In genomic region chr11:86955111-86955673, GRCh38 we compare ENCODE assay signal across 8 cellular contexts. TPM values are rescaled to one million over a fixed set of nuclear protein-coding genes. Genes with fewer than 3 reads are reported as not detected.
DNase-seq lines count a peak whose midpoint lies in the region; ATAC-seq and TF ChIP-seq lines count a peak whose summit lies in the region.

FZD4 (minus strand) TSS chr11:86955395; CDS start chr11:86955085, 310 bp downstream.

- H2AFZ ChIP-seq in osteoblast (ENCODE audit: low read length), result peak within 1 kb of the TSS; percentile 97

- TF ChIP-seq POLR2A in vagina (IDR thresholded peaks at IDR 0.05), result peak in 1 of 2 donors; percentile 95

- 0 out of 2 replicates have a peak, but pooled peaks have one; percentile 6 for TF ChIP-seq EP300 in Ishikawa (IDR thresholded peaks at IDR 0.05; ENCODE audit: borderline replicate concordance)

- H3K4me2 ChIP-seq in osteoblast (ENCODE audit: insufficient read depth, low read length), result peak within 1 kb of the TSS; percentile 98

- H3K9me3 ChIP-seq in osteoblast (ENCODE audit: low read depth, low read length) (no peaks in the 10 kb centered on the region), vagina (no peaks in the 10 kb centered on the region)

- H3K27me3 ChIP-seq in osteoblast (ENCODE audit: insufficient read depth, low read length), result peaks cover 6% of the 10 kb centered on the region
- no peaks in the 10 kb centered on the region for H3K27me3 ChIP-seq in vagina

- intact Hi-C loops in Right ventricle myocardium superior (cut with DNase I), result loop anchor here (5.0 kb wide), 1 partner anchor 82 kb away; the partner anchor contains the start of gene TMEM135
- intact Hi-C loops in vagina (cut with DNase I), result loop anchor here (5.0 kb wide), 1 partner anchor 82 kb away; the partner anchor contains the start of gene TMEM135

- ATAC-seq in GM21825 (IDR thresholded peaks at IDR 0.05; ENCODE audit: unreplicated experiment), result peak; percentile 97
- peak; percentile 92 for ATAC-seq in Right ventricle myocardium superior (ENCODE audit: poor library complexity)

- peaks cover 6% of the 10 kb centered on the region for H3K36me3 ChIP-seq in osteoblast (ENCODE audit: insufficient read depth, low read length)
- H3K36me3 ChIP-seq in vagina, result no peaks in the 10 kb centered on the region

- DNase-seq in GM04504 (ENCODE audit: low read depth) (peak; percentile 65), RKO (ENCODE audit: low spot score) (peak; percentile 87), Right ventricle myocardium superior (peak; percentile 95), osteoblast (ENCODE audit: insufficient read length, low spot score, missing footprints) (peak; percentile 98), vagina (ENCODE audit: extremely low spot score in 2 of 2) (no peak)

- H3K4me1 ChIP-seq in osteoblast (ENCODE audit: insufficient read depth, low read length) (peaks cover 30% of the 10 kb centered on the region), vagina (peaks cover 30% of the 10 kb centered on the region)

- peak within 1 kb of the TSS; percentile 85 for H3K4me3 ChIP-seq in osteoblast (ENCODE audit: insufficient read depth, low read length)
- H3K4me3 ChIP-seq in vagina, result peak within 1 kb of the TSS; percentile 74 to 84

- TF ChIP-seq CTCF in osteoblast (IDR thresholded peaks at IDR 0.05; ENCODE audit: extremely low read depth, low read depth, low read length) (no peak), vagina (IDR thresholded peaks at IDR 0.05) (no peak)

- 0 to 1% (median 0%) methylated on average over 36 to 64 of the region's 71 CpGs for WGBS in adipose tissue, 3 donors

- peaks cover 11% of the 10 kb centered on the region for H3K79me2 ChIP-seq in osteoblast (ENCODE audit: insufficient read depth, low read length)

- H4K20me1 ChIP-seq in osteoblast (ENCODE audit: insufficient read depth, low read length), result no peaks in the 10 kb centered on the region

- no peak for TF ChIP-seq RAD21 in Ishikawa (IDR thresholded peaks at IDR 0.05; ENCODE audit: low read depth)

- peak within 1 kb of the TSS; percentile 45 for H3K27ac ChIP-seq in adipose tissue (ENCODE audit: low read depth, low read length)
- no peak within 1 kb of the TSS for H3K27ac ChIP-seq in osteoblast (ENCODE audit: low read depth, low read length)
- peak within 1 kb of the TSS; percentile 92 for H3K27ac ChIP-seq in vagina

TF ChIP-seq in Ishikawa, 13 proteins besides CTCF, POLR2A, EP300 and RAD21:
- TF ChIP-seq ZBTB7A (IDR thresholded peaks at IDR 0.05; ENCODE audit: low read depth) (no peak; the same call in 1 of the 2 replicates), TAF1 (IDR thresholded peaks at IDR 0.05; ENCODE audit: low read depth) (peak; percentile 57; the same call in 1 of the 2 replicates)

RNA-seq across cellular contexts. Expression of gene FZD4, which starts in this region (rescaled TPM):
- polyA plus RNA-seq in adipose tissue, result 10 to 100 TPM; 14.9 to 87.5 (median 36.3) TPM
- 26.9 TPM for total RNA-seq in Right ventricle myocardium superior
- total RNA-seq in osteoblast, result 12.7 and 16.2 TPM in 2 replicates
- total RNA-seq in vagina, result 47.1 TPM

Comparison
In these comparisons a context has a peak if more than half of its experiments do, and no peak if none do; other contexts are left out.
1. DNase-seq: peak in GM04504 (single experiment), RKO (single experiment), Right ventricle myocardium superior (single experiment) and osteoblast (single experiment); none in vagina (0 of 2).